7 cellular contexts compared by ENCODE assay signal in genomic region chr17:50708050-50709000, GRCh38. TPM values are rescaled to one million over a fixed set of nuclear protein-coding genes. Genes with fewer than 3 reads are reported as not detected.
DNase-seq lines count a peak whose midpoint lies in the region; ATAC-seq and TF ChIP-seq lines count a peak whose summit lies in the region.

No MANE protein-coding gene starts in this region.

- peaks cover 9% of the 10 kb centered on the region for H3K36me3 ChIP-seq in left ventricle myocardium inferior

- intact Hi-C loops in activated T-helper 2 cell treated with anti-CD3 and anti-CD28 coated beads, Interferon-gamma antibody, Interleukin-2, Interleukin-4, amounts not matched to agents 10 μg/mL and 5 μg/mL and 100 μg/mL, durations not matched to agents 14 hours and 24 hours and 36 hours (cut with micrococcal nuclease), result loop anchor here (1.0 to 10.0 kb wide), 4 partner anchors 11 to 224 kb away; partner anchors contain the start of genes LUC7L3, SPATA20 and TOB1
- intact Hi-C loops in left ventricle myocardium inferior (cut with micrococcal nuclease), result no loop called here

- H3K4me1 ChIP-seq in left ventricle myocardium inferior, result peaks cover 62% of the 10 kb centered on the region

- peak overlapping the region; percentile 88 for H3K4me3 ChIP-seq in left ventricle myocardium inferior

- H3K27me3 Mint-ChIP-seq in activated T-helper 2 cell treated with anti-CD3 and anti-CD28 coated beads, Interferon-gamma antibody, Interleukin-2, Interleukin-4, amounts not matched to agents 10 μg/mL and 5 μg/mL and 100 μg/mL, durations not matched to agents 14 hours and 24 hours and 36 hours (ENCODE audit: low read depth), result peaks cover 8% of the 10 kb centered on the region

- peaks cover 26% of the 10 kb centered on the region for H3K4me1 Mint-ChIP-seq in activated T-helper 2 cell treated with anti-CD3 and anti-CD28 coated beads, Interferon-gamma antibody, Interleukin-2, Interleukin-4, amounts not matched to agents 10 μg/mL and 5 μg/mL and 100 μg/mL, durations not matched to agents 14 hours and 24 hours and 36 hours (ENCODE audit: low read depth)

- ATAC-seq in HG02763 (IDR thresholded peaks at IDR 0.05; ENCODE audit: unreplicated experiment), result no peak

- DNase-seq in GM03348 (ENCODE audit: low spot score) (peak; percentile 36), LHCN-M2 (ENCODE audit: low read depth) (peak; percentile 43), left ventricle myocardium inferior (no peak), retina (peak; percentile 32), LoVo (ENCODE audit: low spot score) (no peak)
- peak; percentile 20 for DNase-seq in activated T-helper 2 cell treated with anti-CD3 and anti-CD28 coated beads, Interferon-gamma antibody, Interleukin-2, Interleukin-4, amounts not matched to agents 10 μg/mL and 5 μg/mL and 100 μg/mL, durations not matched to agents 14 hours and 24 hours and 36 hours (ENCODE audit: low spot score)

- peaks cover 25% of the 10 kb centered on the region for H3K36me3 Mint-ChIP-seq in activated T-helper 2 cell treated with anti-CD3 and anti-CD28 coated beads, Interferon-gamma antibody, Interleukin-2, Interleukin-4, amounts not matched to agents 10 μg/mL and 5 μg/mL and 100 μg/mL, durations not matched to agents 14 hours and 24 hours and 36 hours (ENCODE audit: low read depth)

- peak overlapping the region; percentile 83 for H3K4me3 Mint-ChIP-seq in activated T-helper 2 cell treated with anti-CD3 and anti-CD28 coated beads, Interferon-gamma antibody, Interleukin-2, Interleukin-4, amounts not matched to agents 10 μg/mL and 5 μg/mL and 100 μg/mL, durations not matched to agents 14 hours and 24 hours and 36 hours (ENCODE audit: low read depth)

- H3K27ac ChIP-seq in left ventricle myocardium inferior (replicated peaks), result peak overlapping the region; percentile 97

- peak overlapping the region; percentile 92 for H3K27ac Mint-ChIP-seq in activated T-helper 2 cell treated with anti-CD3 and anti-CD28 coated beads, Interferon-gamma antibody, Interleukin-2, Interleukin-4, amounts not matched to agents 10 μg/mL and 5 μg/mL and 100 μg/mL, durations not matched to agents 14 hours and 24 hours and 36 hours

- no peaks in the 10 kb centered on the region for H3K9me3 ChIP-seq in left ventricle myocardium inferior (replicated peaks)

- no peaks in the 10 kb centered on the region for H3K9me3 Mint-ChIP-seq in activated T-helper 2 cell treated with anti-CD3 and anti-CD28 coated beads, Interferon-gamma antibody, Interleukin-2, Interleukin-4, amounts not matched to agents 10 μg/mL and 5 μg/mL and 100 μg/mL, durations not matched to agents 14 hours and 24 hours and 36 hours

- no peaks in the 10 kb centered on the region for H3K27me3 ChIP-seq in left ventricle myocardium inferior (ENCODE audit: low read depth)

- no peak for TF ChIP-seq CTCF in left ventricle myocardium inferior (IDR thresholded peaks at IDR 0.05; ENCODE audit: borderline replicate concordance)

RNA-seq across cellular contexts. Expression of gene ANKRD40, which starts 0.6 kb away (rescaled TPM):
- total RNA-seq in LHCN-M2 (2014; rRNA removed) (31.3 and 34.2 TPM in 2 replicates), left ventricle myocardium inferior (53.1 TPM)
- 14.9 TPM for polyA plus RNA-seq in LHCN-M2 (2012)
- 37.8 and 39.4 TPM in 2 replicates for total RNA-seq in activated T-helper 2 cell treated with anti-CD3 and anti-CD28 coated beads, Interferon-gamma antibody, Interleukin-2, Interleukin-4, amounts not matched to agents 10 μg/mL and 5 μg/mL and 100 μg/mL, durations not matched to agents 14 hours and 24 hours and 36 hours

RNA-seq across cellular contexts. Expression of gene LUC7L3, which starts 11.1 kb away (rescaled TPM):
- total RNA-seq in LHCN-M2 (2014; rRNA removed) (44.8 and 47.9 TPM in 2 replicates), left ventricle myocardium inferior (64.4 TPM)
- polyA plus RNA-seq in LHCN-M2 (2012), result 40.3 TPM
- 115 and 134 TPM in 2 replicates for total RNA-seq in activated T-helper 2 cell treated with anti-CD3 and anti-CD28 coated beads, Interferon-gamma antibody, Interleukin-2, Interleukin-4, amounts not matched to agents 10 μg/mL and 5 μg/mL and 100 μg/mL, durations not matched to agents 14 hours and 24 hours and 36 hours

RNA-seq across cellular contexts. Expression of gene ANKRD40CL, which starts 59.0 kb away (rescaled TPM):
- total RNA-seq in LHCN-M2 (2014; rRNA removed) (not detected in 2 replicates), left ventricle myocardium inferior (not detected)
- polyA plus RNA-seq in LHCN-M2 (2012), result not detected
- total RNA-seq in activated T-helper 2 cell treated with anti-CD3 and anti-CD28 coated beads, Interferon-gamma antibody, Interleukin-2, Interleukin-4, amounts not matched to agents 10 μg/mL and 5 μg/mL and 100 μg/mL, durations not matched to agents 14 hours and 24 hours and 36 hours, result not detected in 2 replicates

Comparison
In these comparisons a context has a peak if more than half of its experiments do, and no peak if none do; other contexts are left out.
1. DNase-seq: peak in GM03348 (single experiment), LHCN-M2 (single experiment), activated T-helper 2 cell treated with anti-CD3 and anti-CD28 coated beads, Interferon-gamma antibody, Interleukin-2, Interleukin-4, amounts not matched to agents 10 μg/mL and 5 μg/mL and 100 μg/mL, durations not matched to agents 14 hours and 24 hours and 36 hours (single experiment) and retina (single experiment); none in left ventricle myocardium inferior (single experiment) and LoVo (single experiment).